8 cellular contexts compared by ENCODE assay signal in genomic region chr1:206911064-206911663, GRCh38. TPM values are rescaled to one million over a fixed set of nuclear protein-coding genes. Genes with fewer than 3 reads are reported as not detected.
DNase-seq lines count a peak whose midpoint lies in the region; ATAC-seq and TF ChIP-seq lines count a peak whose summit lies in the region.

No MANE protein-coding gene starts in this region.

- in situ Hi-C loops in GM13977 (cut with MboI; ENCODE audit: low pct_unique_long_range_greater_than_20kb, low sequenced_read_pairs, unreplicated experiment) = loop anchor here (5.0 kb wide), 2 partner anchors 104 to 174 kb away; no protein-coding TSS in a partner anchor

- H3K36me3 ChIP-seq in stomach = no peaks in the 10 kb centered on the region

- no peak overlapping the region for H3K4me3 ChIP-seq in stomach

- H3K4me1 ChIP-seq in stomach = peaks cover 14 to 37% (median 22%) of the 10 kb centered on the region in 4 donors

- H3K27me3 ChIP-seq in stomach = peaks cover 0 to 39% (median 10%) of the 10 kb centered on the region in 3 donors

- ATAC-seq in HG02870 (IDR thresholded peaks at IDR 0.05; ENCODE audit: unreplicated experiment) = no peak

- TF ChIP-seq EP300 in stomach (IDR thresholded peaks at IDR 0.05) = no peak

- 0 to 3% (median 0%) methylated on average over 1 of the region's 1 CpG for WGBS in stomach, 5 donors

- no peak overlapping the region for H3K27ac ChIP-seq in stomach

- H3K9me3 ChIP-seq in stomach = no peaks in the 10 kb centered on the region

- DNase-seq in CD1c-positive myeloid dendritic cell (ENCODE audit: extremely low spot score) = peak; percentile 64
- peak; percentile 71 for DNase-seq in GM13977 (ENCODE audit: low spot score)
- DNase-seq in NCI-H2227 (lab: John Stamatoyannopoulos, UW; ENCODE audit: unreplicated experiment) = peak; percentile 61
- peak; percentile 48 for DNase-seq in amniotic stem cell (lab: John Stamatoyannopoulos, UW)
- DNase-seq in iPS-NIHi7 (ENCODE audit: extremely low spot score) = peak; percentile 57
- no peak for DNase-seq in stomach
- DNase-seq in UCSD-AML1 (lab: John Stamatoyannopoulos, UW; ENCODE audit: unreplicated experiment) = no peak

- intact Hi-C loops in stomach (cut with DNase I; ENCODE audit: low total_unique reads) = loop anchor here (10.0 kb wide), 1 partner anchor 276 kb away; the partner anchor contains the start of gene DYRK3

- TF ChIP-seq POLR2A in stomach (IDR thresholded peaks at IDR 0.05) = no peak

- TF ChIP-seq CTCF in GM13977 (IDR thresholded peaks at IDR 0.05; ENCODE audit: extremely low read depth, insufficient read depth, missing control alignments) = peak; percentile 66
- peak in 5 of 7 experiments; percentile 82 to 93 (median 91) for TF ChIP-seq CTCF in stomach (IDR thresholded peaks at IDR 0.05)

RNA-seq across cellular contexts. Expression of gene FCMR, which starts 10.6 kb away (rescaled TPM):
- 1 to 10 TPM in 3 of 5 donors, not detected in 2; 4.5 to 6.6 (median 5.2) TPM for total RNA-seq in stomach
- polyA plus RNA-seq in stomach = 1 to 10 TPM; 3.3 to 6.7 (median 3.7) TPM

RNA-seq across cellular contexts. Expression of gene IL24, which starts 13.9 kb away (rescaled TPM):
- not detected for total RNA-seq in stomach
- polyA plus RNA-seq in stomach = under 1 TPM in 1 of 3 donors, not detected in 2; 1.00 TPM

RNA-seq across cellular contexts. Expression of gene PIGR, which starts 35.1 kb away (rescaled TPM):
- total RNA-seq in stomach = 1,000 to 10,000 TPM in 2 of 5 donors, 100 to 1,000 TPM in 2, 10 to 100 TPM in 1; 72.7 to 3,112 (median 316) TPM
- 100 to 1,000 TPM in 2 of 3 donors, 1 to 10 TPM in 1; 6.3 to 176 (median 150) TPM for polyA plus RNA-seq in stomach

RNA-seq across cellular contexts. Expression of gene IL20, which starts 45.7 kb away (rescaled TPM):
- not detected for total RNA-seq in stomach
- under 1 TPM in 1 of 3 donors, not detected in 2; 0.13 TPM for polyA plus RNA-seq in stomach

RNA-seq across cellular contexts. Expression of gene FCAMR, which starts 59.1 kb away (rescaled TPM):
- under 1 TPM in 2 of 5 donors, not detected in 3; 0.37 to 0.58 TPM for total RNA-seq in stomach
- polyA plus RNA-seq in stomach = under 1 TPM in 1 of 3 donors, not detected in 2; 0.30 TPM

Comparison
In these comparisons a context has a peak if more than half of its experiments do, and no peak if none do; other contexts are left out.
1. DNase-seq: peak in CD1c-positive myeloid dendritic cell (single experiment), GM13977 (single experiment), NCI-H2227 (single experiment), amniotic stem cell (single experiment) and iPS-NIHi7 (single experiment); none in stomach (single experiment) and UCSD-AML1 (single experiment).